Comparison of ENCODE assay signal across 27 cellular contexts in genomic region chr5:81021486-81021885, GRCh38.
DNase-seq lines count a peak whose midpoint lies in the region; ATAC-seq, FAIRE-seq and TF ChIP-seq lines count a peak whose summit lies in the region.
"Had no signal": no experiment of that assay in that cellular context is flagged by ENCODE, and none has a peak within 500 bp of the region (broad histone marks: within the 10 kb centered on the region; RNA-seq: fewer than 3 reads in every experiment).

No MANE protein-coding gene starts in this region.

- peak; percentile 46 for DNase-seq in ELR (ENCODE audit: low read depth)
- peak; percentile 68 for DNase-seq in RCC 7860 (ENCODE audit: low spot score)
- peak; percentile 16 for DNase-seq in fibroblast of mammary gland (ENCODE audit: low read depth)
- DNase-seq in pons (ENCODE audit: low spot score) = peak; percentile 51
- DNase-seq in NCI-H2171 treated with DMSO at 0.1 percent for 48 hours (lab: John Stamatoyannopoulos, UW) = no peak
- DNase-seq in NCI-H524 treated with DMSO at 0.1 percent for 48 hours (lab: John Stamatoyannopoulos, UW) = no peak
- DNase-seq: activated CD4-positive, alpha-beta memory T cell treated with anti-CD3 and anti-CD28 coated beads, Interleukin-2, amount 10 ng/mL, durations not matched to agents 7 days and 5 days; activated CD4-positive, CD25-positive, alpha-beta regulatory T cell; activated gamma-delta T cell treated with Interleukin-2 at 50 U/mL for 16 hours; anterior cingulate cortex; central memory CD4-positive, alpha-beta T cell; DMS53; dorsolateral prefrontal cortex; gastrocnemius medialis; hippocampal formation; MG63; NCI-H1417 treated with DMSO at 0.1 percent for 48 hours; NCI-H526 treated with DMSO at 0.1 percent for 48 hours; psoas muscle; stimulated activated CD4-positive, alpha-beta T cell treated with anti-CD3 and anti-CD28 coated beads, Interleukin-1b, Interleukin-23, amount 100 ng/mL, for 48 hours; T1000 had no signal

- ATAC-seq in HG02610 (IDR thresholded peaks at IDR 0.05; ENCODE audit: unreplicated experiment) = no peak
- ATAC-seq: GM12878; psoas muscle; stimulated activated memory B cell treated with anti-CD40 and anti-IgM and Interleukin-4, amounts not matched to agents 10 μg/mL and 1 μg/mL and 100 μg/mL, for 72 hours had no signal

- TF ChIP-seq CTCF in fibroblast of mammary gland (conservative IDR thresholded peaks at IDR 0.05; ENCODE audit: control insufficient read depth, insufficient read depth, low read depth, low read length) = no peak

- no peak overlapping the region for H3K4me3 ChIP-seq in fibroblast of mammary gland (ENCODE audit: control insufficient read depth, low read depth, low read length)
- H3K4me3 ChIP-seq: dorsolateral prefrontal cortex, gastrocnemius medialis, GM12878, lung, MG63, psoas muscle, thoracic aorta had no signal

- peak; percentile 87 for FAIRE-seq in RCC 7860 (lab: Jason Lieb, UNC)
- FAIRE-seq: GM12878, H1 had no signal

Comparison
In these comparisons a context has a peak if more than half of its experiments do, and no peak if none do; other contexts are left out.
1. DNase-seq: peak in ELR (single experiment), RCC 7860 (single experiment), fibroblast of mammary gland (single experiment) and pons (single experiment); none in NCI-H2171 treated with DMSO at 0.1 percent for 48 hours (single experiment) and NCI-H524 treated with DMSO at 0.1 percent for 48 hours (single experiment).